Comparison of ENCODE assay signal across 8 cellular contexts in the genomic region with DNA sequence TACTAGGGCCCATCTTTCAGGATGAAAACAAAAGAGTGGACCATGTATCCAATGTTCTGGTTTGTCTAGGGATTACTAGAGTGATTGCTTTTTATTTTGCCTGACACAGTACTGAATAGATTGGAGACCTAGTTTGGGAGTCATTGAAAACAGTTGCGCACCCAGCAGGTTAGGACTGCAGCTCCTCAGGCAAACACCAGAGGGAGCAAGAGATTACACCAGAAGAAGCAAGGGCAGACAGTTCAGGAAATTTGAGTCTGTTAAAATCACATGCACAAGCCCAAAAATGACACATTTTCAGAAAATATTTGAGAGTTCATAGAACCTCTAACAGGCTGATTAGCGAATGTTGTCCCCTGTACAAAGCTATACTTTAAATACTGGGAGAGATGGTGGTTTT. TPM values are rescaled to one million over a fixed set of nuclear protein-coding genes. Genes with fewer than 3 reads are reported as not detected.
DNase-seq lines count a peak whose midpoint lies in the region; ATAC-seq, FAIRE-seq and TF ChIP-seq lines count a peak whose summit lies in the region.

No MANE protein-coding gene starts in this region.

- WGBS in HepG2 (ENCODE audit: low lambda C conversion rate) = 21% methylated on average over 2 of the region's 2 CpGs

- CTCF ChIA-PET in HepG2 (lab: Yijun Ruan, JAX; ENCODE audit: low intra/inter-chr PET ratio, low total read pairs) = no interaction called here

- no peak overlapping the region for H3K4me2 ChIP-seq in SU-DHL-6 (ENCODE audit: low read depth, low read length, poor library complexity, severe bottlenecking)
- H3K4me2 ChIP-seq in HepG2 (ENCODE audit: low read depth, low read length) = no peak overlapping the region

- in situ Hi-C loops in HepG2 (cut with HindIII; ENCODE audit: extremely low pct_ligation_motif_present, low pct_unique_long_range_greater_than_20kb) = no loop called here

- TF ChIP-seq POLR2A in HepG2 (IDR thresholded peaks at IDR 0.05; ENCODE audit: insufficient read depth in 1 of 2, low read depth in 2 of 2, low read length in 2 of 2) = no peak

- POLR2A ChIA-PET in HepG2 (lab: Yijun Ruan, JAX) = no interaction called here

- H3F3A ChIP-seq in SU-DHL-6 (ENCODE audit: insufficient read depth) = no peaks in the 10 kb centered on the region

- H3K36me3 ChIP-seq in GM06990 (ENCODE audit: control insufficient read depth, insufficient read depth, low read length) (no peaks in the 10 kb centered on the region), SU-DHL-6 (ENCODE audit: low read length) (no peaks in the 10 kb centered on the region), HepG2 (replicated peaks in 1 of 2; ENCODE audit: control insufficient read depth in 1 of 2, insufficient read depth in 2 of 2, low read length in 2 of 2) (no peaks in the 10 kb centered on the region)

- no peak overlapping the region for H2AFZ ChIP-seq in SU-DHL-6 (ENCODE audit: low read depth, low read length, severe bottlenecking)
- H2AFZ ChIP-seq in HepG2 (ENCODE audit: low read length) = no peak overlapping the region

- H4K20me1 ChIP-seq in SU-DHL-6 (ENCODE audit: low read depth, low read length) (no peaks in the 10 kb centered on the region), HepG2 (ENCODE audit: insufficient read depth, low read length) (no peaks in the 10 kb centered on the region)

- TF ChIP-seq EP300 in HepG2 (IDR thresholded peaks at IDR 0.05; ENCODE audit: low read depth in 2 of 2, low read length in 2 of 2) (no peak), HepG2 (CRISPR knock-in tag; IDR thresholded peaks at IDR 0.05; ENCODE audit: borderline replicate concordance) (no peak)

- intact Hi-C loops in HepG2 (cut with micrococcal nuclease; ENCODE audit: unreplicated experiment) = no loop called here

- H3K27ac ChIP-seq in SU-DHL-6 (ENCODE audit: low read depth, low read length) (no peak overlapping the region), HepG2 (ENCODE audit: extremely low read length, insufficient read depth, low read length) (no peak overlapping the region)

- H3K79me2 ChIP-seq in SU-DHL-6 (ENCODE audit: insufficient read depth, low read length) (no peaks in the 10 kb centered on the region), HepG2 (ENCODE audit: insufficient read depth, low read length) (no peaks in the 10 kb centered on the region)

- TF ChIP-seq RAD21 in HepG2 (CRISPR knock-in tag; IDR thresholded peaks at IDR 0.05) = no peak

- H3K4me3 ChIP-seq in GM06990 (replicated peaks; ENCODE audit: low read depth, low read length) (no peak overlapping the region), SU-DHL-6 (ENCODE audit: insufficient read depth, low read length, poor library complexity, severe bottlenecking) (no peak overlapping the region), HepG2 (replicated peaks in 1 of 3; ENCODE audit: insufficient read depth in 1 of 3, low read depth in 2 of 3, low read length in 3 of 3) (no peak overlapping the region)

- no TSS peak for BruUV-seq in HepG2 (replicated peaks; lab: Mats Ljungman, UMichigan)

- no peaks in the 10 kb centered on the region for H3K9me2 ChIP-seq in SU-DHL-6 (replicated peaks; ENCODE audit: insufficient read depth, low read length)

- TF ChIP-seq CTCF in GM06990 (IDR thresholded peaks at IDR 0.05; ENCODE audit: insufficient read depth, low read length, poor library complexity, severe bottlenecking) (peak; percentile 32), SU-DHL-6 (IDR thresholded peaks at IDR 0.05; ENCODE audit: insufficient read depth, low read length, poor library complexity, severe bottlenecking) (peak; percentile 24), HepG2 (CRISPR knock-in tag; IDR thresholded peaks at IDR 0.05) (0 out of 2 replicates have a peak, but pooled peaks have one; percentile 11), omental fat pad (IDR thresholded peaks at IDR 0.05) (no peak)

- peak; percentile 68 for ATAC-seq in HG02852 (IDR thresholded peaks at IDR 0.05; ENCODE audit: unreplicated experiment)
- ATAC-seq in HepG2 = no peak
- no peak for ATAC-seq in HG03025 (IDR thresholded peaks at IDR 0.05; ENCODE audit: low FRiP score, unreplicated experiment)
- ATAC-seq in omental fat pad (ENCODE audit: low FRiP score) = no peak

- DNase-seq in GM06990 (ENCODE audit: extremely low read depth, insufficient read length) (no peak), HepG2 (ENCODE audit: low spot score) (no peak), omental fat pad (ENCODE audit: low spot score) (no peak), GM19240 (ENCODE audit: insufficient read length, low spot score) (no peak)
- no peak for DNase-seq in stimulated activated CD4-positive, alpha-beta T cell treated with anti-CD3 and anti-CD28 coated beads, Interleukin-2, amount 100 ng/mL, for 24 hours

- FAIRE-seq in HepG2 (lab: Jason Lieb, UNC) = peak; percentile 58

- H3K27me3 ChIP-seq in GM06990 (replicated peaks; ENCODE audit: control insufficient read depth, insufficient read depth, low read length) (no peaks in the 10 kb centered on the region), SU-DHL-6 (ENCODE audit: low read length) (no peaks in the 10 kb centered on the region), HepG2 (ENCODE audit: control insufficient read depth in 1 of 2, insufficient read depth in 2 of 2, low read length in 2 of 2) (no peaks in the 10 kb centered on the region)

- no peaks in the 10 kb centered on the region for H3K4me1 ChIP-seq in HepG2 (ENCODE audit: insufficient read depth, low read length)

- no peaks in the 10 kb centered on the region for H3K9me3 ChIP-seq in SU-DHL-6 (ENCODE audit: insufficient read depth, low read length)
- no peaks in the 10 kb centered on the region for H3K9me3 ChIP-seq in HepG2 (ENCODE audit: low read length)

- H3K9ac ChIP-seq in SU-DHL-6 (ENCODE audit: low read length) (no peak overlapping the region), HepG2 (ENCODE audit: insufficient read depth, low read depth, low read length) (no peak overlapping the region)

TF ChIP-seq in HepG2, 621 proteins besides CTCF, POLR2A, EP300 and RAD21:
- TF ChIP-seq MAZ (IDR thresholded peaks at IDR 0.05; ENCODE audit: borderline replicate concordance, low read depth, low read length) (no peak), MAZ (CRISPR knock-in tag; IDR thresholded peaks at IDR 0.05; ENCODE audit: low read depth) (no peak), RBAK (CRISPR knock-in tag; IDR thresholded peaks at IDR 0.05) (no peak), ZBTB20 (CRISPR knock-in tag; IDR thresholded peaks at IDR 0.05; ENCODE audit: borderline replicate concordance, low read depth) (no peak)

RNA-seq across cellular contexts. Expression of a gene that starts 55.6 kb away (rescaled TPM):
- total RNA-seq in HepG2 (2016; rRNA removed; fragmentation: Illumina TruSeq; extraction: Trizol) (not detected in 2 replicates), omental fat pad (not detected)
- not detected in 2 replicates for total RNA-seq in HepG2 (2016; cell fraction: cytosol; rRNA removed; fragmentation: Illumina TruSeq; extraction: Trizol; ENCODE audit: low read depth)
- total RNA-seq in HepG2 (2016; cell fraction: insoluble cytoplasmic fraction; rRNA removed; fragmentation: Illumina TruSeq; extraction: Trizol) = not detected in 2 replicates
- not detected in 2 replicates for total RNA-seq in HepG2 (2016; cell fraction: membrane; rRNA removed; fragmentation: Illumina TruSeq; extraction: Trizol)
- not detected in 2 replicates for total RNA-seq in HepG2 (2016; cell fraction: nucleus; rRNA removed; fragmentation: Illumina TruSeq; extraction: Trizol)
- not detected in 2 replicates for polyA plus RNA-seq in HepG2 (2011; rRNA removed)
- not detected in 2 replicates for polyA plus RNA-seq in HepG2 (2011; cell fraction: cytosol; rRNA removed)
- not detected in 2 replicates for polyA plus RNA-seq in HepG2 (2011; cell fraction: nucleus; rRNA removed)
- not detected in 2 replicates for polyA plus RNA-seq in HepG2 (2012)
- polyA plus RNA-seq in HepG2 (2016; cell fraction: cytosol; fragmentation: Illumina TruSeq; extraction: Trizol; ENCODE audit: low read depth) = not detected in 2 replicates
- not detected in 2 replicates for polyA plus RNA-seq in HepG2 (2016; cell fraction: insoluble cytoplasmic fraction; fragmentation: Illumina TruSeq; extraction: Trizol; ENCODE audit: low read depth)
- not detected in 2 replicates for polyA plus RNA-seq in HepG2 (2016; cell fraction: membrane; fragmentation: Illumina TruSeq; extraction: Trizol; ENCODE audit: low read depth)
- polyA plus RNA-seq in HepG2 (2016; cell fraction: nucleus; fragmentation: Illumina TruSeq; extraction: Trizol; ENCODE audit: insufficient read depth, low read depth) = not detected in 2 replicates
- polyA minus RNA-seq in HepG2 (2011; rRNA and poly(A)+ RNA removed; ENCODE audit: low replicate concordance) = not detected in 2 replicates
- polyA minus RNA-seq in HepG2 (2011; cell fraction: cytosol; rRNA and poly(A)+ RNA removed) = not detected in 2 replicates
- polyA minus RNA-seq in HepG2 (2011; cell fraction: nucleus; rRNA and poly(A)+ RNA removed) = not detected in 2 replicates

Comparison
In these comparisons a context has a peak if more than half of its experiments do, and no peak if none do; other contexts are left out.
1. CTCF ChIP-seq: peak in GM06990 (single experiment), SU-DHL-6 (single experiment) and HepG2 (single experiment); none in omental fat pad (0 of 3).